ENCODE assay signal across 3 cellular contexts in the genomic region with DNA sequence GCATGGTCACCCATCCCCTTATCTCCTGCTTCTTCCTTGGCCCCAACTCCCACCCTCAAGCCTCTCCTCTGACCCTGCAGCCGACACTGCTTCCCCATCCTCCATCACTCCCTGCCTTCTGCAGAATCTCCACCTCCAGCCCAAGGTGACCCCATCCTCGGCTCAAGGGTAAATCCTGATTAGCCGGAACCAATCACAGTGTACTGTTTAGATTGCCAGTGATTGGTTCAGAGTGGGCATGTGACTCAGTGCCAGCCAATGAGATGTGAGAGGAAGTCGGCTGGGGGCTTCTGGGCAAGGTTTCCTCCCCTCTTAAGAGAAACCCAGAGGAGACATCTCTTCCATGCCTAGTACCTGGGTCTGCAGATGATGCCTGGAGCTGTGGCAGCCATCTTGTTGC.
TF ChIP-seq lines count a peak whose summit lies in the region.

No MANE protein-coding gene starts in this region.

TF ChIP-seq in SK-N-SH, 30 proteins besides CTCF, POLR2A, EP300 and RAD21:
- TF ChIP-seq, protein P1, sequence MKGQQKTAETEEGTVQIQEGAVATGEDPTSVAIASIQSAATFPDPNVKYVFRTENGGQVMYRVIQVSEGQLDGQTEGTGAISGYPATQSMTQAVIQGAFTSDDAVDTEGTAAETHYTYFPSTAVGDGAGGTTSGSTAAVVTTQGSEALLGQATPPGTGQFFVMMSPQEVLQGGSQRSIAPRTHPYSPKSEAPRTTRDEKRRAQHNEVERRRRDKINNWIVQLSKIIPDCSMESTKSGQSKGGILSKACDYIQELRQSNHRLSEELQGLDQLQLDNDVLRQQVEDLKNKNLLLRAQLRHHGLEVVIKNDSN (IDR thresholded peaks at IDR 0.05; ENCODE audit: borderline replicate concordance, low read depth), result 0 out of 2 replicates have a peak, but pooled peaks have one; percentile 15
- TF ChIP-seq CHD2 (IDR thresholded peaks at IDR 0.05; ENCODE audit: low read length, partially characterized antibody) (no peak), FOXJ3 (CRISPR knock-in tag; IDR thresholded peaks at IDR 0.05) (no peak)

TF ChIP-seq in SK-N-SH treated with all-trans-retinoic acid at 6 μM for 48 hours, 23 proteins besides CTCF, POLR2A, EP300 and RAD21:
- TF ChIP-seq ZFP30 (CRISPR knock-in tag; IDR thresholded peaks at IDR 0.05), result no peak
- TF ChIP-seq ZFP3 (CRISPR knock-in tag; IDR thresholded peaks at IDR 0.05), result no peak
- no peak for TF ChIP-seq SNAI2 (CRISPR knock-in tag; IDR thresholded peaks at IDR 0.05)
- no peak for TF ChIP-seq TOX (CRISPR knock-in tag; IDR thresholded peaks at IDR 0.05; ENCODE audit: borderline replicate concordance)
- no peak for TF ChIP-seq ZNF70 (CRISPR knock-in tag; IDR thresholded peaks at IDR 0.05)
- TF ChIP-seq ZNF8 (CRISPR knock-in tag; IDR thresholded peaks at IDR 0.05), result no peak
- TF ChIP-seq, protein P2, sequence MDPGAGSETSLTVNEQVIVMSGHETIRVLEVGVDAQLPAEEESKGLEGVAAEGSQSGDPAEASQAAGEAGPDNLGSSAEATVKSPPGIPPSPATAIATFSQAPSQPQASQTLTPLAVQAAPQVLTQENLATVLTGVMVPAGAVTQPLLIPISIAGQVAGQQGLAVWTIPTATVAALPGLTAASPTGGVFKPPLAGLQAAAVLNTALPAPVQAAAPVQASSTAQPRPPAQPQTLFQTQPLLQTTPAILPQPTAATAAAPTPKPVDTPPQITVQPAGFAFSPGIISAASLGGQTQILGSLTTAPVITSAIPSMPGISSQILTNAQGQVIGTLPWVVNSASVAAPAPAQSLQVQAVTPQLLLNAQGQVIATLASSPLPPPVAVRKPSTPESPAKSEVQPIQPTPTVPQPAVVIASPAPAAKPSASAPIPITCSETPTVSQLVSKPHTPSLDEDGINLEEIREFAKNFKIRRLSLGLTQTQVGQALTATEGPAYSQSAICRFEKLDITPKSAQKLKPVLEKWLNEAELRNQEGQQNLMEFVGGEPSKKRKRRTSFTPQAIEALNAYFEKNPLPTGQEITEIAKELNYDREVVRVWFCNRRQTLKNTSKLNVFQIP (CRISPR knock-in tag; IDR thresholded peaks at IDR 0.05; ENCODE audit: borderline replicate concordance, low read depth), result no peak
- TF ChIP-seq CSDC2 (CRISPR knock-in tag; IDR thresholded peaks at IDR 0.05), result no peak
- no peak for TF ChIP-seq PPARA (CRISPR knock-in tag; IDR thresholded peaks at IDR 0.05; ENCODE audit: borderline replicate concordance)
- TF ChIP-seq ISL1 (CRISPR knock-in tag; IDR thresholded peaks at IDR 0.05), result no peak
- no peak for TF ChIP-seq GLIS3 (CRISPR knock-in tag; IDR thresholded peaks at IDR 0.05)
- TF ChIP-seq, protein P3, sequence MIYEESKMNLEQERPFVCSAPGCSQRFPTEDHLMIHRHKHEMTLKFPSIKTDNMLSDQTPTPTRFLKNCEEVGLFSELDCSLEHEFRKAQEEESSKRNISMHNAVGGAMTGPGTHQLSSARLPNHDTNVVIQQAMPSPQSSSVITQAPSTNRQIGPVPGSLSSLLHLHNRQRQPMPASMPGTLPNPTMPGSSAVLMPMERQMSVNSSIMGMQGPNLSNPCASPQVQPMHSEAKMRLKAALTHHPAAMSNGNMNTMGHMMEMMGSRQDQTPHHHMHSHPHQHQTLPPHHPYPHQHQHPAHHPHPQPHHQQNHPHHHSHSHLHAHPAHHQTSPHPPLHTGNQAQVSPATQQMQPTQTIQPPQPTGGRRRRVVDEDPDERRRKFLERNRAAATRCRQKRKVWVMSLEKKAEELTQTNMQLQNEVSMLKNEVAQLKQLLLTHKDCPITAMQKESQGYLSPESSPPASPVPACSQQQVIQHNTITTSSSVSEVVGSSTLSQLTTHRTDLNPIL (CRISPR knock-in tag; IDR thresholded peaks at IDR 0.05; ENCODE audit: low read depth), result no peak
- TF ChIP-seq, protein P4, sequence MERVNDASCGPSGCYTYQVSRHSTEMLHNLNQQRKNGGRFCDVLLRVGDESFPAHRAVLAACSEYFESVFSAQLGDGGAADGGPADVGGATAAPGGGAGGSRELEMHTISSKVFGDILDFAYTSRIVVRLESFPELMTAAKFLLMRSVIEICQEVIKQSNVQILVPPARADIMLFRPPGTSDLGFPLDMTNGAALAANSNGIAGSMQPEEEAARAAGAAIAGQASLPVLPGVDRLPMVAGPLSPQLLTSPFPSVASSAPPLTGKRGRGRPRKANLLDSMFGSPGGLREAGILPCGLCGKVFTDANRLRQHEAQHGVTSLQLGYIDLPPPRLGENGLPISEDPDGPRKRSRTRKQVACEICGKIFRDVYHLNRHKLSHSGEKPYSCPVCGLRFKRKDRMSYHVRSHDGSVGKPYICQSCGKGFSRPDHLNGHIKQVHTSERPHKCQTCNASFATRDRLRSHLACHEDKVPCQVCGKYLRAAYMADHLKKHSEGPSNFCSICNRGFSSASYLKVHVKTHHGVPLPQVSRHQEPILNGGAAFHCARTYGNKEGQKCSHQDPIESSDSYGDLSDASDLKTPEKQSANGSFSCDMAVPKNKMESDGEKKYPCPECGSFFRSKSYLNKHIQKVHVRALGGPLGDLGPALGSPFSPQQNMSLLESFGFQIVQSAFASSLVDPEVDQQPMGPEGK (CRISPR knock-in tag; IDR thresholded peaks at IDR 0.05; ENCODE audit: borderline replicate concordance), result no peak
- TF ChIP-seq TCF4 (CRISPR knock-in tag; IDR thresholded peaks at IDR 0.05; ENCODE audit: borderline replicate concordance), result no peak
- no peak for TF ChIP-seq ZNF565 (CRISPR knock-in tag; conservative IDR thresholded peaks at IDR 0.05; ENCODE audit: low read depth)
- TF ChIP-seq OSR1 (CRISPR knock-in tag; IDR thresholded peaks at IDR 0.05), result no peak
- TF ChIP-seq ZC3H10 (CRISPR knock-in tag; IDR thresholded peaks at IDR 0.05), result no peak
- TF ChIP-seq BACH2 (CRISPR knock-in tag; IDR thresholded peaks at IDR 0.05; ENCODE audit: borderline replicate concordance), result no peak
- TF ChIP-seq RARB (CRISPR knock-in tag; IDR thresholded peaks at IDR 0.05), result no peak

TF ChIP-seq in GM12878, 131 proteins besides CTCF, POLR2A, EP300 and RAD21:
- no peak for TF ChIP-seq MTA3 (IDR thresholded peaks at IDR 0.05; ENCODE audit: borderline replicate concordance, low read length)
- no peak for TF ChIP-seq FOS (IDR thresholded peaks at IDR 0.05; ENCODE audit: borderline replicate concordance, extremely low read depth, insufficient read length)
- TF ChIP-seq, protein P1 (IDR thresholded peaks at IDR 0.05; ENCODE audit: borderline replicate concordance, extremely low read length, insufficient read depth, low read depth, low read length), result peak; percentile 33
- TF ChIP-seq NBN (IDR thresholded peaks at IDR 0.05), result no peak
- TF ChIP-seq, protein P5, sequence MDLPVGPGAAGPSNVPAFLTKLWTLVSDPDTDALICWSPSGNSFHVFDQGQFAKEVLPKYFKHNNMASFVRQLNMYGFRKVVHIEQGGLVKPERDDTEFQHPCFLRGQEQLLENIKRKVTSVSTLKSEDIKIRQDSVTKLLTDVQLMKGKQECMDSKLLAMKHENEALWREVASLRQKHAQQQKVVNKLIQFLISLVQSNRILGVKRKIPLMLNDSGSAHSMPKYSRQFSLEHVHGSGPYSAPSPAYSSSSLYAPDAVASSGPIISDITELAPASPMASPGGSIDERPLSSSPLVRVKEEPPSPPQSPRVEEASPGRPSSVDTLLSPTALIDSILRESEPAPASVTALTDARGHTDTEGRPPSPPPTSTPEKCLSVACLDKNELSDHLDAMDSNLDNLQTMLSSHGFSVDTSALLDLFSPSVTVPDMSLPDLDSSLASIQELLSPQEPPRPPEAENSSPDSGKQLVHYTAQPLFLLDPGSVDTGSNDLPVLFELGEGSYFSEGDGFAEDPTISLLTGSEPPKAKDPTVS (IDR thresholded peaks at IDR 0.05; ENCODE audit: low read depth, low read length), result no peak
- no peak for TF ChIP-seq FOXK2 (IDR thresholded peaks at IDR 0.05)
TF ChIP-seq in GM12878: peak in this region for 1.
